Comparison of ENCODE assay signal across 8 cellular contexts in the genomic region with DNA sequence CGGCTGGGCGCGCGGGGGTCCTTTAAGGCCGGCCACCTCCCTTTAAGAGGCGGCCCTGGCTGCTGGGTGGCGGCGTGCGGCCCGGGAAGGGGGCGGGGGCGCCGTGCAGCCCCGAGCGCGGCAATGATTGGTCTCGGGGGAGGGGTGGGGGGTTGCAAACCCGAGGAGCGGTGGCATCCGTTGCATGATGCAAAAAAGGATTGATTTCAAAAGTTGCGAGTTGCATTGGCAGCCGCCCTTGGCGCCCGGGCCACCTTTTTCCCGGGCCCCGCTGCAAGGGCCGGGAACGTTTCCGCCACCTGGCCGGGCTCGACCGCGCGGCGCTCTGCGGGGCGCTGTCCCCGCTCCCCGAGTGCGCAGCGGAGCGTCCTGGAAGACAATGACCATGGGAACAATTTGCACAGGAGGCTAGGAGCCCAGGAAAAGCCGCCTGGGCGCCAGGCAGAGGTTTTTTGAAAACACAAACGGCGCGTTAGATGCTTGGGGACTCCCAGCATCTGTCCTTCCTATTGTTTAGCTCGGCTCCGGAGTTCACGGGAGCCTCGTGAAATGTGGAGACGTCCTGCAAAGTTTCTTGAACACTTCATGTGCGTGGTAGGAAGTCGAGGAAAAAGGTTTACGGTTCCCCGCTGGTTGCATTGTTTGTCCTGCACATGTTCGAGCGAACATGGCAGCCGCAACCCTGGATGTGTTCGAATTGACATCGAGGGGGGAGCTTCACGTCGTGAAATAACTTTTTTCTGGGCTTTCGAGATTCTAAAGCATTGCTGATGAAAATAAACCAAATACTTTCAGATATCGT.
DNase-seq lines count a peak whose midpoint lies in the region; ATAC-seq lines count a peak whose summit lies in the region.

A gene with protein sequence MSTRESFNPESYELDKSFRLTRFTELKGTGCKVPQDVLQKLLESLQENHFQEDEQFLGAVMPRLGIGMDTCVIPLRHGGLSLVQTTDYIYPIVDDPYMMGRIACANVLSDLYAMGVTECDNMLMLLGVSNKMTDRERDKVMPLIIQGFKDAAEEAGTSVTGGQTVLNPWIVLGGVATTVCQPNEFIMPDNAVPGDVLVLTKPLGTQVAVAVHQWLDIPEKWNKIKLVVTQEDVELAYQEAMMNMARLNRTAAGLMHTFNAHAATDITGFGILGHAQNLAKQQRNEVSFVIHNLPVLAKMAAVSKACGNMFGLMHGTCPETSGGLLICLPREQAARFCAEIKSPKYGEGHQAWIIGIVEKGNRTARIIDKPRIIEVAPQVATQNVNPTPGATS (minus strand): TSS at position 78 of the 802 bp plus-strand sequence. CDS start 3,343 bp downstream, outside the sequence.

- peak; percentile 63 for ATAC-seq in GM18907 (IDR thresholded peaks at IDR 0.05; ENCODE audit: unreplicated experiment)
- ATAC-seq in HG03139 (IDR thresholded peaks at IDR 0.05; ENCODE audit: unreplicated experiment): peak; percentile 48

- H3K27me3 ChIP-seq in effector memory CD4-positive, alpha-beta T cell (replicated peaks; ENCODE audit: control insufficient read depth, insufficient read depth, low read length, poor library complexity, severe bottlenecking): no peaks in the 10 kb centered on the region

- peak; percentile 63 to 67 for DNase-seq in AML-193 (lab: John Stamatoyannopoulos, UW)
- DNase-seq in NCI-H82 treated with DMSO at 0.1 percent for 48 hours (lab: John Stamatoyannopoulos, UW; ENCODE audit: unreplicated experiment): peak; percentile 12
- DNase-seq in activated CD8-positive, alpha-beta memory T cell treated with anti-CD3 and anti-CD28 coated beads for 1 hour (ENCODE audit: extremely low read depth in 1 of 2, low read depth in 1 of 2): peak; percentile 29 to 57
- peak; percentile 58 to 75 (median 71) for DNase-seq in effector memory CD4-positive, alpha-beta T cell
- DNase-seq in medulla oblongata (ENCODE audit: extremely low spot score): peak; percentile 60
- DNase-seq in stimulated activated CD8-positive, alpha-beta memory T cell treated with anti-CD3 and anti-CD28 coated beads, Interleukin-12 subunit alpha, Interleukin-12 subunit beta, amount 100 ng/mL, for 1 hour (ENCODE audit: low read depth): peak; percentile 53

- H3K36me3 ChIP-seq in effector memory CD4-positive, alpha-beta T cell (ENCODE audit: control insufficient read depth, insufficient read depth, low read length): no peaks in the 10 kb centered on the region

- H3K9me3 ChIP-seq in effector memory CD4-positive, alpha-beta T cell (ENCODE audit: control insufficient read depth, low read length): no peaks in the 10 kb centered on the region

- H3K27ac ChIP-seq in effector memory CD4-positive, alpha-beta T cell (ENCODE audit: insufficient read depth, low read length, poor library complexity, severe bottlenecking): peak within 1 kb of the TSS; percentile 77

- H3K4me3 ChIP-seq in effector memory CD4-positive, alpha-beta T cell (ENCODE audit: insufficient read depth, low read depth, low read length, poor library complexity, severe bottlenecking): peak within 1 kb of the TSS; percentile 79

- peaks cover 30% of the 10 kb centered on the region for H3K4me1 ChIP-seq in effector memory CD4-positive, alpha-beta T cell (ENCODE audit: control insufficient read depth, insufficient read depth, low read length, poor library complexity, severe bottlenecking)

Comparison
In these comparisons a context has a peak if more than half of its experiments do, and no peak if none do; other contexts are left out.
1. Peak in every context shown above with its lines: DNase-seq, ATAC-seq, H3K4me3 ChIP-seq and H3K27ac ChIP-seq.
2. DNase-seq: peak in every context shown above with its lines; median percentile 71 in effector memory CD4-positive, alpha-beta T cell; 65 in AML-193; 60 in medulla oblongata; 53 in stimulated activated CD8-positive, alpha-beta memory T cell treated with anti-CD3 and anti-CD28 coated beads, Interleukin-12 subunit alpha, Interleukin-12 subunit beta, amount 100 ng/mL, for 1 hour; 43 in activated CD8-positive, alpha-beta memory T cell treated with anti-CD3 and anti-CD28 coated beads for 1 hour; 12 in NCI-H82 treated with DMSO at 0.1 percent for 48 hours.